Comparison of ENCODE assay signal across 12 cellular contexts in genomic region chr2:101007415-101008345, GRCh38. TPM values are rescaled to one million over a fixed set of nuclear protein-coding genes. Genes with fewer than 3 reads are reported as not detected.
DNase-seq lines count a peak whose midpoint lies in the region; ATAC-seq and TF ChIP-seq lines count a peak whose summit lies in the region.
"Had no signal": no experiment of that assay in that cellular context is flagged by ENCODE, and none has a peak within 500 bp of the region (broad histone marks: within the 10 kb centered on the region; RNA-seq: fewer than 3 reads in every experiment).

No MANE protein-coding gene starts in this region.

- H3K27ac ChIP-seq in HUES48 (ENCODE audit: low read depth, low read length) (peak overlapping the region; percentile 55), Peyer's patch (no peak overlapping the region), tibial artery (no peak overlapping the region)

- H3K9me3 ChIP-seq in HUES48 (ENCODE audit: control insufficient read depth, insufficient read depth, low read length) (no peaks in the 10 kb centered on the region), Peyer's patch (no peaks in the 10 kb centered on the region), tibial artery (no peaks in the 10 kb centered on the region)

- H3K9ac ChIP-seq in HUES48 (ENCODE audit: low read depth, low read length), result no peak overlapping the region

- H3K4me3 ChIP-seq in HUES48 (ENCODE audit: low read depth, low read length) (no peak overlapping the region), Peyer's patch (no peak overlapping the region), tibial artery (no peak overlapping the region)

- TF ChIP-seq CTCF in Peyer's patch (IDR thresholded peaks at IDR 0.05) (no peak), tibial artery (IDR thresholded peaks at IDR 0.05) (no peak)

- ATAC-seq in activated CD4-positive, alpha-beta T cell treated with anti-CD3 and anti-CD28 coated beads for 36 hours, result peak; percentile 30
- ATAC-seq in natural killer cell treated with Interleukin-12 subunit alpha and Interleukin-12 subunit beta and Interleukin-15 and Interleukin-18, amount 100 ng/mL, for 72 hours, result no peak
- ATAC-seq: stimulated activated memory B cell treated with anti-CD40 and anti-IgM and Interleukin-4, amounts not matched to agents 10 μg/mL and 1 μg/mL and 100 μg/mL, for 72 hours had no signal

- H3K27me3 Mint-ChIP-seq in activated CD4-positive, alpha-beta T cell treated with anti-CD3 and anti-CD28 coated beads for 36 hours, result no peaks in the 10 kb centered on the region
- H3K27me3 Mint-ChIP-seq in activated naive CD8-positive, alpha-beta T cell, result no peaks in the 10 kb centered on the region
- H3K27me3 Mint-ChIP-seq in natural killer cell treated with Interleukin-12 subunit alpha and Interleukin-12 subunit beta and Interleukin-15 and Interleukin-18, amount 100 ng/mL, for 72 hours, result no peaks in the 10 kb centered on the region
- H3K27me3 Mint-ChIP-seq: naive B cell; stimulated activated memory B cell treated with anti-CD40 and anti-IgM and Interleukin-4, amounts not matched to agents 10 μg/mL and 1 μg/mL and 100 μg/mL, for 72 hours had no signal

- H3K4me1 ChIP-seq in HUES48 (ENCODE audit: control insufficient read depth, insufficient read depth, low read length) (peaks cover 10% of the 10 kb centered on the region; the same call in 1 of the 2 replicates), Peyer's patch (peaks cover 0 to 19% (median 2%) of the 10 kb centered on the region in 4 donors), tibial artery (peaks cover 0 to 14% (median 10%) of the 10 kb centered on the region in 4 donors)

- H3K36me3 Mint-ChIP-seq in activated CD4-positive, alpha-beta T cell treated with anti-CD3 and anti-CD28 coated beads for 36 hours (ENCODE audit: low read depth), result peaks cover 75% of the 10 kb centered on the region
- H3K36me3 Mint-ChIP-seq in activated naive CD8-positive, alpha-beta T cell, result peaks cover 33% of the 10 kb centered on the region
- peaks cover 51% of the 10 kb centered on the region for H3K36me3 Mint-ChIP-seq in natural killer cell treated with Interleukin-12 subunit alpha and Interleukin-12 subunit beta and Interleukin-15 and Interleukin-18, amount 100 ng/mL, for 72 hours

- DNase-seq in activated CD4-positive, alpha-beta T cell treated with anti-CD3 and anti-CD28 coated beads for 36 hours, result no peak
- no peak for DNase-seq in activated CD4-positive, alpha-beta T cell treated with anti-CD3 and anti-CD28 coated beads, Interleukin-2, amount 50 U/mL, for 48 hours
- no peak for DNase-seq in natural killer cell treated with Interleukin-12 subunit alpha and Interleukin-12 subunit beta and Interleukin-15 and Interleukin-18, amount 100 ng/mL, for 72 hours (ENCODE audit: low spot score)
- no peak for DNase-seq in amygdala (lab: John Stamatoyannopoulos, UW)
- DNase-seq in Peyer's patch, result no peak
- DNase-seq in tibial artery, result no peak
- DNase-seq: KG1, naive B cell, T-helper 1 cell had no signal

- H3K4me3 Mint-ChIP-seq in activated CD4-positive, alpha-beta T cell treated with anti-CD3 and anti-CD28 coated beads for 36 hours, result peak overlapping the region; percentile 12
- peak overlapping the region; percentile 48 for H3K4me3 Mint-ChIP-seq in activated naive CD8-positive, alpha-beta T cell
- H3K4me3 Mint-ChIP-seq in natural killer cell treated with Interleukin-12 subunit alpha and Interleukin-12 subunit beta and Interleukin-15 and Interleukin-18, amount 100 ng/mL, for 72 hours, result peak overlapping the region; percentile 22
- H3K4me3 Mint-ChIP-seq: stimulated activated memory B cell treated with anti-CD40 and anti-IgM and Interleukin-4, amounts not matched to agents 10 μg/mL and 1 μg/mL and 100 μg/mL, for 72 hours had no signal

- intact Hi-C loops in activated CD4-positive, alpha-beta T cell treated with anti-CD3 and anti-CD28 coated beads for 36 hours (cut with DNase I, micrococcal nuclease), result no loop called here
- intact Hi-C loops in tibial artery (cut with DNase I; ENCODE audit: low total_unique reads), result no loop called here

- POLR2A ChIA-PET in activated CD4-positive, alpha-beta T cell treated with anti-CD3 and anti-CD28 coated beads for 36 hours (lab: Charles Lee), result no interaction called here

- peak overlapping the region; percentile 73 for H3K27ac Mint-ChIP-seq in activated CD4-positive, alpha-beta T cell treated with anti-CD3 and anti-CD28 coated beads for 36 hours
- H3K27ac Mint-ChIP-seq in activated naive CD8-positive, alpha-beta T cell, result peak overlapping the region; percentile 24
- H3K27ac Mint-ChIP-seq in natural killer cell treated with Interleukin-12 subunit alpha and Interleukin-12 subunit beta and Interleukin-15 and Interleukin-18, amount 100 ng/mL, for 72 hours, result peak overlapping the region; percentile 56 to 76
- H3K27ac Mint-ChIP-seq: stimulated activated memory B cell treated with anti-CD40 and anti-IgM and Interleukin-4, amounts not matched to agents 10 μg/mL and 1 μg/mL and 100 μg/mL, for 72 hours had no signal

- H3K27me3 ChIP-seq in HUES48 (ENCODE audit: control insufficient read depth, insufficient read depth, low read length) (no peaks in the 10 kb centered on the region), Peyer's patch (no peaks in the 10 kb centered on the region), tibial artery (no peaks in the 10 kb centered on the region)

- H3K9me3 Mint-ChIP-seq in activated CD4-positive, alpha-beta T cell treated with anti-CD3 and anti-CD28 coated beads for 36 hours (ENCODE audit: low read depth), result no peaks in the 10 kb centered on the region
- H3K9me3 Mint-ChIP-seq in activated naive CD8-positive, alpha-beta T cell (ENCODE audit: low read depth), result no peaks in the 10 kb centered on the region
- no peaks in the 10 kb centered on the region for H3K9me3 Mint-ChIP-seq in natural killer cell treated with Interleukin-12 subunit alpha and Interleukin-12 subunit beta and Interleukin-15 and Interleukin-18, amount 100 ng/mL, for 72 hours
- H3K9me3 Mint-ChIP-seq: naive B cell; stimulated activated memory B cell treated with anti-CD40 and anti-IgM and Interleukin-4, amounts not matched to agents 10 μg/mL and 1 μg/mL and 100 μg/mL, for 72 hours had no signal

- peaks cover 70% of the 10 kb centered on the region for H3K4me1 Mint-ChIP-seq in activated CD4-positive, alpha-beta T cell treated with anti-CD3 and anti-CD28 coated beads for 36 hours
- H3K4me1 Mint-ChIP-seq in activated naive CD8-positive, alpha-beta T cell (ENCODE audit: low read depth), result peaks cover 55% of the 10 kb centered on the region
- peaks cover 47 to 53% of the 10 kb centered on the region in 2 donors for H3K4me1 Mint-ChIP-seq in natural killer cell treated with Interleukin-12 subunit alpha and Interleukin-12 subunit beta and Interleukin-15 and Interleukin-18, amount 100 ng/mL, for 72 hours (ENCODE audit: low read depth in 2 of 2)

- CTCF ChIA-PET in activated CD4-positive, alpha-beta T cell treated with anti-CD3 and anti-CD28 coated beads for 36 hours (lab: Charles Lee), result interaction anchor here (0.6 to 3.0 kb wide), 7 partner anchors 9 to 674 kb away, joined by 3 to 8 read pairs (median 3); no protein-coding TSS in a partner anchor

- H3K36me3 ChIP-seq in HUES48 (ENCODE audit: control insufficient read depth, insufficient read depth, low read length) (peaks cover 87% of the 10 kb centered on the region), Peyer's patch (peaks cover 0 to 75% (median 0%) of the 10 kb centered on the region in 3 donors), tibial artery (peaks cover 54 to 76% (median 64%) of the 10 kb centered on the region in 3 donors)

- no peak for TF ChIP-seq POLR2A in Peyer's patch (IDR thresholded peaks at IDR 0.05)

RNA-seq across cellular contexts. Expression of gene RPL31, which starts 5.6 kb away (rescaled TPM):
- 1,000 to 10,000 TPM in 1 of 2 experiments, 100 to 1,000 TPM in 1; 889 to 1,817 TPM for total RNA-seq in activated CD4-positive, alpha-beta T cell treated with anti-CD3 and anti-CD28 coated beads for 36 hours
- 1,000 to 10,000 TPM in 1 of 2 donors, 100 to 1,000 TPM in 1; 623 to 1,027 TPM for total RNA-seq in natural killer cell treated with Interleukin-12 subunit alpha and Interleukin-12 subunit beta and Interleukin-15 and Interleukin-18, amount 100 ng/mL, for 72 hours
- 1,000 to 10,000 TPM in 1 of 4 donors, 100 to 1,000 TPM in 3; 308 to 1,394 (median 568) TPM for total RNA-seq in Peyer's patch
